Comparison of ENCODE assay signal across 2 cellular contexts in the genomic region with DNA sequence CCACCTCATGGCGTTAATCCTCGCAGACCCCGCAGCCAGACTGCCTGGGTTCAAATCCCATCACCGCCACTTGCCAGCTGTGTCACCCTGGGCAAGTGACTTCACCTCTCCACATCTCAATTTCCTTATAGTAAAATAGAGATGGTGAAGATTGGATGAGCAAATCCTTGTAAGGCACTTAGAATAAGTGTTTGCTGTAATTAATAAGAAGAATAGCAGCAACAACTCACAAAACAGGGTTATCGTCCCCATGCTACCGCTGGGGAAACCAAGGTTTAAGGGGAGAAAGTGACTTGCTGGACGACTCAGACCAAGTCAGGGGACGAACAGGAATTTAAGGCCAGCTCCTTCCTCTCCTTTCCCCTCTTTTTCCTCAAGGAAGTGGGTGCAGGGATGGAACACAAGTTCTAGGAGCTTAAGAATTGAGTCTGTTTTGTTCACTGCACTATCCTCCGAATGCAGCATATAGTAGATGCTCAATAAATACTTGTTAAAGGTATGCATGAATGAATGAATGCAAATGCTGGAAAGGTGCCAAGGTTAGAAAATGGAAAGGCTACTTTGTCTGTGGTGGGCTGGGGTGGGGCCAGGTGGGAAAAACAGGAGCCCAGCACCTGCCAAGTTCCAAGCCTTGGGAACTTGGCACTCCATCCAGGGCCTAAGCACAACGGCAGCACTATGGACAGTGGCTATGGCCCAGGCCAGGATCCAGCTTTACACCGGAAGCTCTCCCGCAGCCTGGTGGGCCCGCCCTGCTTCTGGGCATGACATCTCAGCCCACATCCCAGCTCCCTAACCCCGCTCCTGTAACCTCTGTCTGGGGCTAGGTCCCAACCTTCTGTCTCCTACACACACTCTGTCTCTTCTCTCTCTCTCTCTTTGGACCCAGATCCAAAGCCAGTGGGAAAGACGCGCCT.
TF ChIP-seq lines count a peak whose summit lies in the region.

No MANE protein-coding gene starts in this region.

TF ChIP-seq in HepG2, 621 proteins besides CTCF, POLR2A, EP300 and RAD21:
- TF ChIP-seq ETV5 (CRISPR knock-in tag; IDR thresholded peaks at IDR 0.05; ENCODE audit: borderline replicate concordance) = no peak
- TF ChIP-seq SIX4 (CRISPR knock-in tag; IDR thresholded peaks at IDR 0.05) = no peak
- TF ChIP-seq ZNF777 (CRISPR knock-in tag; IDR thresholded peaks at IDR 0.05) = 0 out of 2 replicates have a peak, but pooled peaks have one; percentile 25
- TF ChIP-seq, protein P1, sequence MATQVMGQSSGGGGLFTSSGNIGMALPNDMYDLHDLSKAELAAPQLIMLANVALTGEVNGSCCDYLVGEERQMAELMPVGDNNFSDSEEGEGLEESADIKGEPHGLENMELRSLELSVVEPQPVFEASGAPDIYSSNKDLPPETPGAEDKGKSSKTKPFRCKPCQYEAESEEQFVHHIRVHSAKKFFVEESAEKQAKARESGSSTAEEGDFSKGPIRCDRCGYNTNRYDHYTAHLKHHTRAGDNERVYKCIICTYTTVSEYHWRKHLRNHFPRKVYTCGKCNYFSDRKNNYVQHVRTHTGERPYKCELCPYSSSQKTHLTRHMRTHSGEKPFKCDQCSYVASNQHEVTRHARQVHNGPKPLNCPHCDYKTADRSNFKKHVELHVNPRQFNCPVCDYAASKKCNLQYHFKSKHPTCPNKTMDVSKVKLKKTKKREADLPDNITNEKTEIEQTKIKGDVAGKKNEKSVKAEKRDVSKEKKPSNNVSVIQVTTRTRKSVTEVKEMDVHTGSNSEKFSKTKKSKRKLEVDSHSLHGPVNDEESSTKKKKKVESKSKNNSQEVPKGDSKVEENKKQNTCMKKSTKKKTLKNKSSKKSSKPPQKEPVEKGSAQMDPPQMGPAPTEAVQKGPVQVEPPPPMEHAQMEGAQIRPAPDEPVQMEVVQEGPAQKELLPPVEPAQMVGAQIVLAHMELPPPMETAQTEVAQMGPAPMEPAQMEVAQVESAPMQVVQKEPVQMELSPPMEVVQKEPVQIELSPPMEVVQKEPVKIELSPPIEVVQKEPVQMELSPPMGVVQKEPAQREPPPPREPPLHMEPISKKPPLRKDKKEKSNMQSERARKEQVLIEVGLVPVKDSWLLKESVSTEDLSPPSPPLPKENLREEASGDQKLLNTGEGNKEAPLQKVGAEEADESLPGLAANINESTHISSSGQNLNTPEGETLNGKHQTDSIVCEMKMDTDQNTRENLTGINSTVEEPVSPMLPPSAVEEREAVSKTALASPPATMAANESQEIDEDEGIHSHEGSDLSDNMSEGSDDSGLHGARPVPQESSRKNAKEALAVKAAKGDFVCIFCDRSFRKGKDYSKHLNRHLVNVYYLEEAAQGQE (IDR thresholded peaks at IDR 0.05; ENCODE audit: borderline replicate concordance in 1 of 2, low read depth in 1 of 2, low read length in 2 of 2) = 0 out of 4 replicates have a peak, but pooled peaks of 1 of the 2 experiments have one; percentile 15
- TF ChIP-seq MTF2 (CRISPR knock-in tag; IDR thresholded peaks at IDR 0.05; ENCODE audit: borderline replicate concordance) = 0 out of 2 replicates have a peak, but pooled peaks have one; percentile 6
- TF ChIP-seq ZBTB7A (CRISPR knock-in tag; IDR thresholded peaks at IDR 0.05) = no peak
- TF ChIP-seq SP140L (CRISPR knock-in tag; IDR thresholded peaks at IDR 0.05; ENCODE audit: borderline replicate concordance) = no peak
- TF ChIP-seq, protein P2, sequence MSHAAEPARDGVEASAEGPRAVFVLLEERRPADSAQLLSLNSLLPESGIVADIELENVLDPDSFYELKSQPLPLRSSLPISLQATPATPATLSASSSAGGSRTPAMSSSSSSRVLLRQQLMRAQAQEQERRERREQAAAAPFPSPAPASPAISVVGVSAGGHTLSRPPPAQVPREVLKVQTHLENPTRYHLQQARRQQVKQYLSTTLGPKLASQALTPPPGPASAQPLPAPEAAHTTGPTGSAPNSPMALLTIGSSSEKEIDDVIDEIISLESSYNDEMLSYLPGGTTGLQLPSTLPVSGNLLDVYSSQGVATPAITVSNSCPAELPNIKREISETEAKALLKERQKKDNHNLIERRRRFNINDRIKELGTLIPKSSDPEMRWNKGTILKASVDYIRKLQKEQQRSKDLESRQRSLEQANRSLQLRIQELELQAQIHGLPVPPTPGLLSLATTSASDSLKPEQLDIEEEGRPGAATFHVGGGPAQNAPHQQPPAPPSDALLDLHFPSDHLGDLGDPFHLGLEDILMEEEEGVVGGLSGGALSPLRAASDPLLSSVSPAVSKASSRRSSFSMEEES (CRISPR knock-in tag; IDR thresholded peaks at IDR 0.05) = no peak
- TF ChIP-seq, protein P3, sequence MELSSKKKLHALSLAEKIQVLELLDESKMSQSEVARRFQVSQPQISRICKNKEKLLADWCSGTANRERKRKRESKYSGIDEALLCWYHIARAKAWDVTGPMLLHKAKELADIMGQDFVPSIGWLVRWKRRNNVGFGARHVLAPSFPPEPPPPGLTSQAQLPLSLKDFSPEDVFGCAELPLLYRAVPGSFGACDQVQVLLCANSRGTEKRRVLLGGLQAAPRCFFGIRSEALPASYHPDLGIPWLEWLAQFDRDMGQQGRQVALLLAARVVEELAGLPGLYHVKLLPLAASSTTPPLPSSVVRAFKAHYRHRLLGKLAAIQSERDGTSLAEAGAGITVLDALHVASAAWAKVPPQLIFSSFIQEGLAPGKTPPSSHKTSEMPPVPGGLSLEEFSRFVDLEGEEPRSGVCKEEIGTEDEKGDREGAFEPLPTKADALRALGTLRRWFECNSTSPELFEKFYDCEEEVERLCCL (CRISPR knock-in tag; IDR thresholded peaks at IDR 0.05; ENCODE audit: borderline replicate concordance) = no peak
- peak; percentile 5 for TF ChIP-seq XRCC5 (optimal IDR thresholded peaks at IDR 0.05; ENCODE audit: low read length)
- TF ChIP-seq EZH2 (conservative IDR thresholded peaks at IDR 0.05; ENCODE audit: low read depth, low read length) = peak; percentile 75
- no peak for TF ChIP-seq KLF9 (CRISPR knock-in tag; IDR thresholded peaks at IDR 0.05; ENCODE audit: low read depth)
- no peak for TF ChIP-seq BRD4 (CRISPR knock-in tag; IDR thresholded peaks at IDR 0.05)
- no peak for TF ChIP-seq ZNF780A (CRISPR knock-in tag; IDR thresholded peaks at IDR 0.05)
- TF ChIP-seq TCF7 (IDR thresholded peaks at IDR 0.05; ENCODE audit: low read depth) = no peak

TF ChIP-seq in WTC11, 78 proteins besides CTCF, POLR2A, EP300 and RAD21:
- TF ChIP-seq ZNF416 (CRISPR knock-in tag; IDR thresholded peaks at IDR 0.05) = no peak
- no peak for TF ChIP-seq CREM (CRISPR knock-in tag; IDR thresholded peaks at IDR 0.05)
- no peak for TF ChIP-seq TCF7 (CRISPR knock-in tag; IDR thresholded peaks at IDR 0.05; ENCODE audit: low read depth)
- no peak for TF ChIP-seq TEAD4 (CRISPR knock-in tag; IDR thresholded peaks at IDR 0.05)
- no peak for TF ChIP-seq SMAD4 (CRISPR knock-in tag; IDR thresholded peaks at IDR 0.05)
- no peak for TF ChIP-seq ZNF281 (CRISPR knock-in tag; IDR thresholded peaks at IDR 0.05)
- no peak for TF ChIP-seq MAX (CRISPR knock-in tag; IDR thresholded peaks at IDR 0.05)
- no peak for TF ChIP-seq ZBTB21 (CRISPR knock-in tag; IDR thresholded peaks at IDR 0.05; ENCODE audit: borderline replicate concordance)
- TF ChIP-seq MYBL2 (CRISPR knock-in tag; IDR thresholded peaks at IDR 0.05) = no peak
- no peak for TF ChIP-seq NR1H2 (CRISPR knock-in tag; IDR thresholded peaks at IDR 0.05)
- no peak for TF ChIP-seq IRF2 (CRISPR knock-in tag; IDR thresholded peaks at IDR 0.05; ENCODE audit: borderline replicate concordance, low read depth)
- TF ChIP-seq ATF3 (CRISPR knock-in tag; conservative IDR thresholded peaks at IDR 0.05) = no peak
- TF ChIP-seq, protein P4, sequence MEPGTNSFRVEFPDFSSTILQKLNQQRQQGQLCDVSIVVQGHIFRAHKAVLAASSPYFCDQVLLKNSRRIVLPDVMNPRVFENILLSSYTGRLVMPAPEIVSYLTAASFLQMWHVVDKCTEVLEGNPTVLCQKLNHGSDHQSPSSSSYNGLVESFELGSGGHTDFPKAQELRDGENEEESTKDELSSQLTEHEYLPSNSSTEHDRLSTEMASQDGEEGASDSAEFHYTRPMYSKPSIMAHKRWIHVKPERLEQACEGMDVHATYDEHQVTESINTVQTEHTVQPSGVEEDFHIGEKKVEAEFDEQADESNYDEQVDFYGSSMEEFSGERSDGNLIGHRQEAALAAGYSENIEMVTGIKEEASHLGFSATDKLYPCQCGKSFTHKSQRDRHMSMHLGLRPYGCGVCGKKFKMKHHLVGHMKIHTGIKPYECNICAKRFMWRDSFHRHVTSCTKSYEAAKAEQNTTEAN (CRISPR knock-in tag; IDR thresholded peaks at IDR 0.05) = no peak
- TF ChIP-seq SP1 (CRISPR knock-in tag; conservative IDR thresholded peaks at IDR 0.05) = no peak
- TF ChIP-seq JUN (CRISPR knock-in tag; IDR thresholded peaks at IDR 0.05) = no peak
- TF ChIP-seq ZNF425 (CRISPR knock-in tag; conservative IDR thresholded peaks at IDR 0.05) = no peak
